In the genomic region with DNA sequence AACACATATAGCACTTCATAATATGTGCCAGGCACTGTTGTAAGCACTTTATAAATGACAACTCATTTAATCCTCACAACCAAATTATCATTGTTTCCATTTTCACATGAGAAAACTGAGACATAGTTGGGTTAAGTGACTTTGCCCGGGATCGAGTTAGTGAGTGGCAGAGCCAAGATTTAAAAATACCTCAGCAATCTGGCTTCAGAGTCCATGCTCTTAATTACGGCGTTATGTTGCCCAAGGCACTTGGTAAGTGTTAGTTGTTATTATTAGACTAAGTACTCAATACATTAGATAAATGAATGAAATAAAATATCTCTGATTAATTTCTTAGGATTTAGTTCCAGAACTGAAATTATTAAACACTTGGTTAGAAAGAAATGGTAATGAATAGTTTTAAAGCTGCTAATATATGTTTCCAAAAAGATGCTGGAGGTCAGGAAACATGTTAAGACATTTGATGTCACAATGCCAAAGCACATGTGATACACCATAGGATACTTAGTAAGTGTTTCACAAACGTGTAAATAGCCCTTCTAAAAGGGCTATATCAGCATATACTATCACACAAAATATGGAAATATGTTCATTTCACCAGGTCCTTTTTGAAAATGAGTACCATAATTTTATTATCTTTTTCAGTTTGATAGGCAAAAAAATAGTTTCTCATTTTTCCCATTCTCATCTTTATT, we compare ENCODE assay signal across 30 cellular contexts.
"Had no signal": no experiment of that assay in that cellular context is flagged by ENCODE, and none has a peak within 500 bp of the region (broad histone marks: within the 10 kb centered on the region; RNA-seq: fewer than 3 reads in every experiment).

No MANE protein-coding gene starts in this region.

- H3K36me3 Mint-ChIP-seq: activated naive CD4-positive, alpha-beta T cell treated with anti-CD3 and anti-CD28 coated beads, Interleukin-2, amount 10 ng/mL, durations not matched to agents 7 days and 5 days; activated naive CD4-positive, alpha-beta T cell treated with anti-CD3 and anti-CD28 coated beads, Interleukin-2, amount 50 U/mL, for 72 hours; activated naive CD8-positive, alpha-beta T cell treated with anti-CD3 and anti-CD28 coated beads, Interleukin-2, amount 10 ng/mL, durations not matched to agents 7 days and 5 days; brain had no signal

- H3K36me3 ChIP-seq: ascending aorta, breast epithelium, cardiac muscle cell, gastrocnemius medialis had no signal

- H3K4me1 ChIP-seq: ascending aorta, breast epithelium had no signal

- H3K4me3 Mint-ChIP-seq: activated CD4-positive, alpha-beta memory T cell treated with anti-CD3 and anti-CD28 coated beads, Interleukin-2, amount 10 ng/mL, durations not matched to agents 7 days and 5 days; activated CD4-positive, alpha-beta T cell treated with anti-CD3 and anti-CD28 coated beads for 36 hours; activated CD4-positive, alpha-beta T cell treated with anti-CD3 and anti-CD28 coated beads, Interleukin-2, amount 10 ng/mL, durations not matched to agents 7 days and 5 days; activated naive CD4-positive, alpha-beta T cell treated with anti-CD3 and anti-CD28 coated beads, Interleukin-2, amount 10 ng/mL, durations not matched to agents 7 days and 5 days; activated naive CD8-positive, alpha-beta T cell treated with anti-CD3 and anti-CD28 coated beads, Interleukin-2, amount 10 ng/mL, durations not matched to agents 7 days and 5 days; activated T-cell treated with anti-CD3 and anti-CD28 coated beads, Interleukin-2, amount 50 U/mL, for 24 hours; activated T-cell treated with anti-CD3 and anti-CD28 coated beads, Interleukin-2, amount 50 U/mL, for 72 hours; brain; central memory CD8-positive, alpha-beta T cell; dendritic cell treated with granulocyte-macrophage colony-stimulating factor and Interleukin-4, amounts not matched to agents 40 ng/mL and 50 ng/mL, for 4 days; endodermal cell had no signal

- H3K4me3 ChIP-seq: ascending aorta, breast epithelium, cardiac muscle cell, coronary artery, dorsolateral prefrontal cortex, gastrocnemius medialis had no signal

- H3K27ac ChIP-seq: ascending aorta, breast epithelium, cardiac muscle cell, coronary artery, dorsolateral prefrontal cortex, gastrocnemius medialis had no signal

- H3K27me3 ChIP-seq: ascending aorta, breast epithelium, cardiac muscle cell, gastrocnemius medialis had no signal

- H3K9me3 ChIP-seq: ascending aorta, breast epithelium, gastrocnemius medialis had no signal

- H3K4me1 Mint-ChIP-seq: activated CD4-positive, alpha-beta memory T cell treated with anti-CD3 and anti-CD28 coated beads, Interleukin-2, amount 10 ng/mL, durations not matched to agents 7 days and 5 days; activated CD4-positive, alpha-beta T cell treated with anti-CD3 and anti-CD28 coated beads for 36 hours; activated CD4-positive, alpha-beta T cell treated with anti-CD3 and anti-CD28 coated beads, Interleukin-2, amount 10 ng/mL, durations not matched to agents 7 days and 5 days; activated naive CD4-positive, alpha-beta T cell treated with anti-CD3 and anti-CD28 coated beads, Interleukin-2, amount 10 ng/mL, durations not matched to agents 7 days and 5 days; activated naive CD8-positive, alpha-beta T cell treated with anti-CD3 and anti-CD28 coated beads, Interleukin-2, amount 10 ng/mL, durations not matched to agents 7 days and 5 days; brain; central memory CD8-positive, alpha-beta T cell; endodermal cell had no signal

- DNase-seq: activated CD4-positive, alpha-beta memory T cell treated with anti-CD3 and anti-CD28 coated beads, Interleukin-2, amount 10 ng/mL, durations not matched to agents 7 days and 5 days; activated CD4-positive, alpha-beta T cell treated with anti-CD3 and anti-CD28 coated beads for 36 hours; activated CD4-positive, alpha-beta T cell treated with anti-CD3 and anti-CD28 coated beads, Interleukin-2, amount 10 ng/mL, durations not matched to agents 7 days and 5 days; activated CD4-positive, alpha-beta T cell treated with anti-CD3 and anti-CD28 coated beads, Interleukin-2, amount 50 U/mL, for 4 hours; activated CD4-positive, CD25-positive, alpha-beta regulatory T cell; activated CD4-positive, CD25-positive, alpha-beta regulatory T cell treated with anti-CD3 and anti-CD28 coated beads, Interleukin-2, amount 50 U/mL, for 72 hours; activated CD8-positive, alpha-beta memory T cell treated with anti-CD3 and anti-CD28 coated beads, Interleukin-2, amount 50 U/mL, for 48 hours; activated gamma-delta T cell; activated naive CD4-positive, alpha-beta T cell; activated naive CD4-positive, alpha-beta T cell treated with anti-CD3 and anti-CD28 coated beads, Interleukin-2, amount 10 ng/mL, durations not matched to agents 7 days and 5 days; activated naive CD8-positive, alpha-beta T cell treated with anti-CD3 and anti-CD28 coated beads, Interleukin-2, amount 10 ng/mL, durations not matched to agents 7 days and 5 days; activated T-cell treated with anti-CD3 and anti-CD28 coated beads for 4 hours; activated T-cell treated with anti-CD3 and anti-CD28 coated beads, Interleukin-2, amount 50 U/mL, for 24 hours; activated T-cell treated with anti-CD3 and anti-CD28 coated beads, Interleukin-2, amount 50 U/mL, for 72 hours; dorsolateral prefrontal cortex; effector memory CD4-positive, alpha-beta T cell; endodermal cell; foreskin fibroblast; gastrocnemius medialis; glutamatergic neuron; T-helper 2 cell had no signal

- ATAC-seq: activated CD4-positive, alpha-beta T cell treated with anti-CD3 and anti-CD28 coated beads for 36 hours; activated naive CD4-positive, alpha-beta T cell treated with anti-CD3 and anti-CD28 coated beads, Interleukin-2, amount 50 U/mL, for 72 hours; activated T-cell treated with anti-CD3 and anti-CD28 coated beads, Interleukin-2, amount 50 U/mL, for 72 hours; esophagus mucosa; gastrocnemius medialis had no signal

- H3K27me3 Mint-ChIP-seq: activated CD4-positive, alpha-beta memory T cell treated with anti-CD3 and anti-CD28 coated beads, Interleukin-2, amount 10 ng/mL, durations not matched to agents 7 days and 5 days; activated CD4-positive, alpha-beta T cell treated with anti-CD3 and anti-CD28 coated beads for 36 hours; activated CD4-positive, alpha-beta T cell treated with anti-CD3 and anti-CD28 coated beads, Interleukin-2, amount 10 ng/mL, durations not matched to agents 7 days and 5 days; activated naive CD4-positive, alpha-beta T cell treated with anti-CD3 and anti-CD28 coated beads, Interleukin-2, amount 10 ng/mL, durations not matched to agents 7 days and 5 days; brain; central memory CD8-positive, alpha-beta T cell; dendritic cell treated with granulocyte-macrophage colony-stimulating factor and Interleukin-4, amounts not matched to agents 40 ng/mL and 50 ng/mL, for 4 days had no signal

- H3K9me3 Mint-ChIP-seq: activated CD4-positive, alpha-beta memory T cell treated with anti-CD3 and anti-CD28 coated beads, Interleukin-2, amount 10 ng/mL, durations not matched to agents 7 days and 5 days; activated CD4-positive, alpha-beta T cell treated with anti-CD3 and anti-CD28 coated beads, Interleukin-2, amount 10 ng/mL, durations not matched to agents 7 days and 5 days; activated naive CD4-positive, alpha-beta T cell treated with anti-CD3 and anti-CD28 coated beads, Interleukin-2, amount 10 ng/mL, durations not matched to agents 7 days and 5 days; activated naive CD4-positive, alpha-beta T cell treated with anti-CD3 and anti-CD28 coated beads, Interleukin-2, amount 50 U/mL, for 72 hours; activated naive CD8-positive, alpha-beta T cell treated with anti-CD3 and anti-CD28 coated beads, Interleukin-2, amount 10 ng/mL, durations not matched to agents 7 days and 5 days; activated T-cell treated with anti-CD3 and anti-CD28 coated beads, Interleukin-2, amount 50 U/mL, for 24 hours; activated T-cell treated with anti-CD3 and anti-CD28 coated beads, Interleukin-2, amount 50 U/mL, for 72 hours; brain; central memory CD8-positive, alpha-beta T cell; dendritic cell treated with granulocyte-macrophage colony-stimulating factor and Interleukin-4, amounts not matched to agents 40 ng/mL and 50 ng/mL, for 4 days; endodermal cell had no signal

- H3K27ac Mint-ChIP-seq: activated CD4-positive, alpha-beta memory T cell treated with anti-CD3 and anti-CD28 coated beads, Interleukin-2, amount 10 ng/mL, durations not matched to agents 7 days and 5 days; activated CD4-positive, alpha-beta T cell treated with anti-CD3 and anti-CD28 coated beads for 36 hours; activated CD4-positive, alpha-beta T cell treated with anti-CD3 and anti-CD28 coated beads, Interleukin-2, amount 10 ng/mL, durations not matched to agents 7 days and 5 days; activated naive CD4-positive, alpha-beta T cell treated with anti-CD3 and anti-CD28 coated beads, Interleukin-2, amount 10 ng/mL, durations not matched to agents 7 days and 5 days; activated naive CD4-positive, alpha-beta T cell treated with anti-CD3 and anti-CD28 coated beads, Interleukin-2, amount 50 U/mL, for 72 hours; activated naive CD8-positive, alpha-beta T cell treated with anti-CD3 and anti-CD28 coated beads, Interleukin-2, amount 10 ng/mL, durations not matched to agents 7 days and 5 days; activated T-cell treated with anti-CD3 and anti-CD28 coated beads, Interleukin-2, amount 50 U/mL, for 24 hours; activated T-cell treated with anti-CD3 and anti-CD28 coated beads, Interleukin-2, amount 50 U/mL, for 72 hours; brain; dendritic cell treated with granulocyte-macrophage colony-stimulating factor and Interleukin-4, amounts not matched to agents 40 ng/mL and 50 ng/mL, for 4 days; endodermal cell had no signal
